Comparison of ENCODE assay signal across 16 cellular contexts in the genomic region with DNA sequence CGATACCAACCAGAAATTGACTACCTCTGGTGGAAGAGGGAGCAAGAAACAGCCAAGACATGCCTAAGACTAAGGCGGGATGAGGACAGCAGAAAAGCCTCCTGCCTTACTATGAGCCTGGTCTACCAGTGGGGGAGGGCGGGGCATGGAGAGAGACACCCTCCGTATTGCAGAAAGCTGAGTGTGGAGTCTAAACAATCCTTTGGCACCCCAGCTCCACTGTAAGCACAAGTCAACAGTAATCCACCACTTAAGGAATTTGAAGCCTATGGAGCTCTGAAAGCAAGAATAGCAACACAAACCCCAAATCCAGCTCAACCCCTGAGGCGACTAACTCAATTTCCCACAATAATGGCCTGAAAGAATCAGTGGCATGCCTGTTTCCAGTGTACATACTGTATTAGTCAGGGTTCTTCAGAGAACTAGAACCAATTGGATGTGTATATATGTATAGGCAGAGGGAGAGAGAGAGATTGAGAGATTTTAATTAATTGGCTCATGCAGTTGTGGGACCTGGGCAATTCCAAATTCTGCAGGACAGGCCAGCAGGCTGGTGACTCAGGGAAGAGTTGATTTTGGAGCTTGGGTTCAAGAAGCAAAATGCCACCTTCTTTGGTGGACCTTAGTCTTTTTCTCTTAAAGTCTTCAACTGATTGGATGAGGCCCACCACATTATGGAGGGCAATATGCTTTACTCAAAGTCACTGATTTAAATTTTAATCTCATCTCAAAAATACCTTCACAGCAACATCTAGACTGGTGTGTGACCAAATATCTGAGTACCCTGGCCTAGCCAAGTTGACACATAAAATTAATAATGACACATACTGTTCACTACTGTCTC. TPM values are rescaled to one million over a fixed set of nuclear protein-coding genes. Genes with fewer than 3 reads are reported as not detected.
DNase-seq lines count a peak whose midpoint lies in the region; ATAC-seq and TF ChIP-seq lines count a peak whose summit lies in the region.
"Had no signal": no experiment of that assay in that cellular context is flagged by ENCODE, and none has a peak within 500 bp of the region (broad histone marks: within the 10 kb centered on the region; RNA-seq: fewer than 3 reads in every experiment).

No MANE protein-coding gene starts in this region.

- peaks cover 11% of the 10 kb centered on the region; the same call in 1 of the 2 replicates for H3K27me3 ChIP-seq in Panc1 (ENCODE audit: control insufficient read depth, insufficient read depth, low read length)
- H3K27me3 ChIP-seq in vagina = no peaks in the 10 kb centered on the region

- no TSS peak for BruUV-seq in Panc1 (replicated peaks; lab: Mats Ljungman, UMichigan)

- POLR2A ChIA-PET in Panc1 (lab: Charles Lee) = no interaction called here

- H3K27ac ChIP-seq in Panc1 (ENCODE audit: low read length) = no peak overlapping the region
- H3K27ac ChIP-seq in vagina = no peak overlapping the region

- H3K4me1 ChIP-seq in Panc1 (ENCODE audit: control insufficient read depth, insufficient read depth, low read length) = no peaks in the 10 kb centered on the region
- H3K4me1 ChIP-seq in vagina = no peaks in the 10 kb centered on the region

- peaks cover 7 to 8% of the 10 kb centered on the region in 2 donors for H3K27me3 Mint-ChIP-seq in natural killer cell (ENCODE audit: low read depth in 2 of 2)
- peaks cover 0 to 5% of the 10 kb centered on the region in 2 donors for H3K27me3 Mint-ChIP-seq in natural killer cell treated with Interleukin-12 subunit alpha and Interleukin-12 subunit beta and Interleukin-15 and Interleukin-18, amount 100 ng/mL, for 72 hours

- H3K4me3 Mint-ChIP-seq in natural killer cell = no peak overlapping the region
- no peak overlapping the region for H3K4me3 Mint-ChIP-seq in natural killer cell treated with Interleukin-12 subunit alpha and Interleukin-12 subunit beta and Interleukin-15 and Interleukin-18, amount 100 ng/mL, for 72 hours
- H3K4me3 Mint-ChIP-seq: IgD-negative memory B cell had no signal

- peaks cover 6% of the 10 kb centered on the region for H3K36me3 Mint-ChIP-seq in natural killer cell
- H3K36me3 Mint-ChIP-seq in natural killer cell treated with Interleukin-12 subunit alpha and Interleukin-12 subunit beta and Interleukin-15 and Interleukin-18, amount 100 ng/mL, for 72 hours = peaks cover 10% of the 10 kb centered on the region

- H3K27ac Mint-ChIP-seq in natural killer cell = no peak overlapping the region
- no peak overlapping the region for H3K27ac Mint-ChIP-seq in natural killer cell treated with Interleukin-12 subunit alpha and Interleukin-12 subunit beta and Interleukin-15 and Interleukin-18, amount 100 ng/mL, for 72 hours
- H3K27ac Mint-ChIP-seq: IgD-negative memory B cell had no signal

- ATAC-seq in natural killer cell (no peak), Panc1 (0 out of 2 replicates have a peak, but pooled peaks have one; percentile 36), HG02623 (IDR thresholded peaks at IDR 0.05; ENCODE audit: unreplicated experiment) (no peak), HG03571 (IDR thresholded peaks at IDR 0.05; ENCODE audit: unreplicated experiment) (no peak)
- ATAC-seq in natural killer cell treated with Interleukin-12 subunit alpha and Interleukin-12 subunit beta and Interleukin-15 and Interleukin-18, amount 100 ng/mL, for 72 hours = no peak

- H3K36me3 ChIP-seq in Panc1 (ENCODE audit: control insufficient read depth, insufficient read depth, low read length) (no peaks in the 10 kb centered on the region), vagina (no peaks in the 10 kb centered on the region)

- no peak for TF ChIP-seq POLR2A in vagina (IDR thresholded peaks at IDR 0.05)

- CTCF ChIA-PET in Panc1 (lab: Charles Lee) = no interaction called here

- H3K9me3 Mint-ChIP-seq in natural killer cell = no peaks in the 10 kb centered on the region
- no peaks in the 10 kb centered on the region for H3K9me3 Mint-ChIP-seq in natural killer cell treated with Interleukin-12 subunit alpha and Interleukin-12 subunit beta and Interleukin-15 and Interleukin-18, amount 100 ng/mL, for 72 hours

- DNase-seq in natural killer cell = peak; percentile 2
- DNase-seq in natural killer cell treated with Interleukin-12 subunit alpha and Interleukin-12 subunit beta and Interleukin-15 and Interleukin-18, amount 100 ng/mL, for 72 hours (ENCODE audit: low spot score) = no peak
- DNase-seq in Panc1 (ENCODE audit: low read depth, low spot score) = no peak
- DNase-seq in islet precursor cell = peak; percentile 47
- DNase-seq in vagina (ENCODE audit: extremely low spot score in 2 of 2) = peak; percentile 42 to 64
- no peak for DNase-seq in retina
- DNase-seq: C1 segment of cervical spinal cord, GOT3, NCI-H1417, NCI-H1930, NCI-H2171 treated with DMSO at 0.1 percent for 48 hours, NCI-H510A treated with DMSO at 0.1 percent for 48 hours, NCI-H82 had no signal

- TF ChIP-seq CTCF in natural killer cell (IDR thresholded peaks at IDR 0.05) (no peak), Panc1 (IDR thresholded peaks at IDR 0.05) (no peak), vagina (IDR thresholded peaks at IDR 0.05) (no peak)

- H3K9me3 ChIP-seq in Panc1 (ENCODE audit: control insufficient read depth, insufficient read depth, low read depth, low read length) (no peaks in the 10 kb centered on the region), vagina (no peaks in the 10 kb centered on the region)

- peaks cover 11 to 14% of the 10 kb centered on the region in 2 donors for H3K4me1 Mint-ChIP-seq in natural killer cell
- H3K4me1 Mint-ChIP-seq in natural killer cell treated with Interleukin-12 subunit alpha and Interleukin-12 subunit beta and Interleukin-15 and Interleukin-18, amount 100 ng/mL, for 72 hours (ENCODE audit: low read depth in 2 of 2) = peaks cover 20 to 28% of the 10 kb centered on the region in 2 donors

- no peak overlapping the region for H3K4me3 ChIP-seq in Panc1 (ENCODE audit: low read depth in 2 of 2, low read length in 2 of 2)
- no peak overlapping the region for H3K4me3 ChIP-seq in vagina

- in situ Hi-C loops in Panc1 (cut with HindIII; ENCODE audit: low pct_unique_long_range_greater_than_20kb, low sequenced_read_pairs) = no loop called here

- intact Hi-C loops in natural killer cell (cut with micrococcal nuclease) (no loop called here), Panc1 (cut with micrococcal nuclease; ENCODE audit: unreplicated experiment) (no loop called here), vagina (cut with DNase I) (no loop called here)

RNA-seq across cellular contexts. Expression of a gene that starts 13.5 kb away (rescaled TPM):
- 10 to 100 TPM; 59.5 to 99.1 (median 66.3) TPM for total RNA-seq in natural killer cell
- 100 to 1,000 TPM; 266 to 391 TPM for total RNA-seq in natural killer cell treated with Interleukin-12 subunit alpha and Interleukin-12 subunit beta and Interleukin-15 and Interleukin-18, amount 100 ng/mL, for 72 hours
- 59.0 TPM for total RNA-seq in Panc1 (2021; ENCODE audit: unreplicated experiment)
- polyA plus RNA-seq in Panc1 (2012; ENCODE audit: insufficient read length) = 60.3 TPM
- 44.7 TPM for total RNA-seq in vagina

Comparison
In these comparisons a context has a peak if more than half of its experiments do, and no peak if none do; other contexts are left out.
1. DNase-seq: peak in natural killer cell (single experiment), islet precursor cell (single experiment) and vagina (2 of 2); none in natural killer cell treated with Interleukin-12 subunit alpha and Interleukin-12 subunit beta and Interleukin-15 and Interleukin-18, amount 100 ng/mL, for 72 hours (single experiment), Panc1 (single experiment) and retina (single experiment).